1 cellular context compared by ENCODE assay signal in the genomic region with DNA sequence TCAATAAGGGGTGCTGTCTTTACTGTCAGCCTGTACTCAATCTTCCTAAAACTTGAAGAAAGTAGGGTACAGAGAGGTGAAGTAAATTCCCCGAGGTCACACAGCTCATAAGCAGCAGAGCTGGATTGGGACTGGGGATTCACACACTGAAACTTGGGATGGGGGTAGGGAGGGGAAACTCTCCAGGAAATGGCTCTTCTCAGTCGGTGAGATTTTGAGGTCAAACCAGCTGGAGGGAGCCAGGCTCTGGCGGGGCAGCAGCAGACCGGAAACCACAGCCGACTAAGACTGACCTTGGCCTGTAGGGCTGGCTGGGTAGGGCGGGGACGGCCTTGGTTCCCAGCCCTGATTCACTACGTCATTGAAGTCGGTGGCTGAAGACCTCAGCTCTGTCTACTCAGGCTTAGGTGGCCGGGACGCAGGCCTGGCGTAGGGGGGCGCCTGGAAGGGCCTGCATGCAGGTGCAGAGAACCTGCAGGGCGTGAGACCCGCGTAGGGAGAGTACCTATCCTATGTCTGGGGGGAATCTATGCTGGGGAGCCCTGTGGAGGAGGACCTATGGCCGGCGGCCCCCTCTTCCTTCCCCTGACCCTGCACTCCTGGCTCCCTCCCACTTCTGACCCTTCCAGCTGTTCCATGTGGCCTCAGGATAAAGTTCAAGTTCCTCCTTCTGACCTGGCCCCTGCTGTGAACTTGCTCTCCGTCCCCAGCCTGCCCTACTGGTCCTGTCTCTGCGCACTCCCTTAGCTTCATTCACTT.
TF ChIP-seq lines count a peak whose summit lies in the region.

No MANE protein-coding gene starts in this region.

TF ChIP-seq in K562, 482 proteins besides CTCF, POLR2A, EP300 and RAD21 (continued from another document and continues in another):
- TF ChIP-seq, protein P1, sequence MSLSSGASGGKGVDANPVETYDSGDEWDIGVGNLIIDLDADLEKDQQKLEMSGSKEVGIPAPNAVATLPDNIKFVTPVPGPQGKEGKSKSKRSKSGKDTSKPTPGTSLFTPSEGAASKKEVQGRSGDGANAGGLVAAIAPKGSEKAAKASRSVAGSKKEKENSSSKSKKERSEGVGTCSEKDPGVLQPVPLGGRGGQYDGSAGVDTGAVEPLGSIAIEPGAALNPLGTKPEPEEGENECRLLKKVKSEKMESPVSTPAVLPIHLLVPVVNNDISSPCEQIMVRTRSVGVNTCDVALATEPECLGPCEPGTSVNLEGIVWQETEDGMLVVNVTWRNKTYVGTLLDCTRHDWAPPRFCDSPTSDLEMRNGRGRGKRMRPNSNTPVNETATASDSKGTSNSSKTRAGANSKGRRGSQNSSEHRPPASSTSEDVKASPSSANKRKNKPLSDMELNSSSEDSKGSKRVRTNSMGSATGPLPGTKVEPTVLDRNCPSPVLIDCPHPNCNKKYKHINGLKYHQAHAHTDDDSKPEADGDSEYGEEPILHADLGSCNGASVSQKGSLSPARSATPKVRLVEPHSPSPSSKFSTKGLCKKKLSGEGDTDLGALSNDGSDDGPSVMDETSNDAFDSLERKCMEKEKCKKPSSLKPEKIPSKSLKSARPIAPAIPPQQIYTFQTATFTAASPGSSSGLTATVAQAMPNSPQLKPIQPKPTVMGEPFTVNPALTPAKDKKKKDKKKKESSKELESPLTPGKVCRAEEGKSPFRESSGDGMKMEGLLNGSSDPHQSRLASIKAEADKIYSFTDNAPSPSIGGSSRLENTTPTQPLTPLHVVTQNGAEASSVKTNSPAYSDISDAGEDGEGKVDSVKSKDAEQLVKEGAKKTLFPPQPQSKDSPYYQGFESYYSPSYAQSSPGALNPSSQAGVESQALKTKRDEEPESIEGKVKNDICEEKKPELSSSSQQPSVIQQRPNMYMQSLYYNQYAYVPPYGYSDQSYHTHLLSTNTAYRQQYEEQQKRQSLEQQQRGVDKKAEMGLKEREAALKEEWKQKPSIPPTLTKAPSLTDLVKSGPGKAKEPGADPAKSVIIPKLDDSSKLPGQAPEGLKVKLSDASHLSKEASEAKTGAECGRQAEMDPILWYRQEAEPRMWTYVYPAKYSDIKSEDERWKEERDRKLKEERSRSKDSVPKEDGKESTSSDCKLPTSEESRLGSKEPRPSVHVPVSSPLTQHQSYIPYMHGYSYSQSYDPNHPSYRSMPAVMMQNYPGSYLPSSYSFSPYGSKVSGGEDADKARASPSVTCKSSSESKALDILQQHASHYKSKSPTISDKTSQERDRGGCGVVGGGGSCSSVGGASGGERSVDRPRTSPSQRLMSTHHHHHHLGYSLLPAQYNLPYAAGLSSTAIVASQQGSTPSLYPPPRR (CRISPR knock-in tag; IDR thresholded peaks at IDR 0.05; ENCODE audit: borderline replicate concordance): no peak
- TF ChIP-seq, protein P2, sequence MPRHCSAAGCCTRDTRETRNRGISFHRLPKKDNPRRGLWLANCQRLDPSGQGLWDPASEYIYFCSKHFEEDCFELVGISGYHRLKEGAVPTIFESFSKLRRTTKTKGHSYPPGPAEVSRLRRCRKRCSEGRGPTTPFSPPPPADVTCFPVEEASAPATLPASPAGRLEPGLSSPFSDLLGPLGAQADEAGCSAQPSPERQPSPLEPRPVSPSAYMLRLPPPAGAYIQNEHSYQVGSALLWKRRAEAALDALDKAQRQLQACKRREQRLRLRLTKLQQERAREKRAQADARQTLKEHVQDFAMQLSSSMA (CRISPR knock-in tag; IDR thresholded peaks at IDR 0.05): no peak
- TF ChIP-seq HNRNPK (IDR thresholded peaks at IDR 0.05; ENCODE audit: low read depth, low read length, poor library complexity, severe bottlenecking): no peak
- TF ChIP-seq BHLHE40 (IDR thresholded peaks at IDR 0.05; ENCODE audit: low read length): peak; percentile 48
- TF ChIP-seq, protein P3, sequence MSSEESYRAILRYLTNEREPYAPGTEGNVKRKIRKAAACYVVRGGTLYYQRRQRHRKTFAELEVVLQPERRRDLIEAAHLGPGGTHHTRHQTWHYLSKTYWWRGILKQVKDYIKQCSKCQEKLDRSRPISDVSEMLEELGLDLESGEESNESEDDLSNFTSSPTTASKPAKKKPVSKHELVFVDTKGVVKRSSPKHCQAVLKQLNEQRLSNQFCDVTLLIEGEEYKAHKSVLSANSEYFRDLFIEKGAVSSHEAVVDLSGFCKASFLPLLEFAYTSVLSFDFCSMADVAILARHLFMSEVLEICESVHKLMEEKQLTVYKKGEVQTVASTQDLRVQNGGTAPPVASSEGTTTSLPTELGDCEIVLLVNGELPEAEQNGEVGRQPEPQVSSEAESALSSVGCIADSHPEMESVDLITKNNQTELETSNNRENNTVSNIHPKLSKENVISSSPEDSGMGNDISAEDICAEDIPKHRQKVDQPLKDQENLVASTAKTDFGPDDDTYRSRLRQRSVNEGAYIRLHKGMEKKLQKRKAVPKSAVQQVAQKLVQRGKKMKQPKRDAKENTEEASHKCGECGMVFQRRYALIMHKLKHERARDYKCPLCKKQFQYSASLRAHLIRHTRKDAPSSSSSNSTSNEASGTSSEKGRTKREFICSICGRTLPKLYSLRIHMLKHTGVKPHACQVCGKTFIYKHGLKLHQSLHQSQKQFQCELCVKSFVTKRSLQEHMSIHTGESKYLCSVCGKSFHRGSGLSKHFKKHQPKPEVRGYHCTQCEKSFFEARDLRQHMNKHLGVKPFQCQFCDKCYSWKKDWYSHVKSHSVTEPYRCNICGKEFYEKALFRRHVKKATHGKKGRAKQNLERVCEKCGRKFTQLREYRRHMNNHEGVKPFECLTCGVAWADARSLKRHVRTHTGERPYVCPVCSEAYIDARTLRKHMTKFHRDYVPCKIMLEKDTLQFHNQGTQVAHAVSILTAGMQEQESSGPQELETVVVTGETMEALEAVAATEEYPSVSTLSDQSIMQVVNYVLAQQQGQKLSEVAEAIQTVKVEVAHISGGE (CRISPR knock-in tag; IDR thresholded peaks at IDR 0.05): 0 out of 6 replicates have a peak, but pooled peaks of 1 of the 3 experiments have one; percentile 20
- no peak for TF ChIP-seq ZNF561 (CRISPR knock-in tag; conservative IDR thresholded peaks at IDR 0.05)
- TF ChIP-seq MTA1 (IDR thresholded peaks at IDR 0.05; ENCODE audit: borderline replicate concordance): 0 out of 2 replicates have a peak, but pooled peaks have one; percentile 16
- no peak for TF ChIP-seq NFRKB (IDR thresholded peaks at IDR 0.05; ENCODE audit: low read depth)
- no peak for TF ChIP-seq MCM5 (IDR thresholded peaks at IDR 0.05; ENCODE audit: low read depth)
- TF ChIP-seq ZC3H8 (IDR thresholded peaks at IDR 0.05): no peak
- no peak for TF ChIP-seq GTF2A2 (tag; IDR thresholded peaks at IDR 0.05)
- TF ChIP-seq ESRRB (CRISPR knock-in tag; IDR thresholded peaks at IDR 0.05; ENCODE audit: borderline replicate concordance): no peak
- peak; percentile 96 for TF ChIP-seq ETV5 (CRISPR knock-in tag; IDR thresholded peaks at IDR 0.05; ENCODE audit: low read depth)
- TF ChIP-seq TCF7L2 (IDR thresholded peaks at IDR 0.05; ENCODE audit: low read depth, low read length): no peak
- TF ChIP-seq ZKSCAN1 (IDR thresholded peaks at IDR 0.05; ENCODE audit: low read depth, low read length): no peak
- no peak for TF ChIP-seq ZNF354B (CRISPR knock-in tag; IDR thresholded peaks at IDR 0.05)
- TF ChIP-seq KAT2B (IDR thresholded peaks at IDR 0.05; ENCODE audit: low read depth, low read length): no peak
- TF ChIP-seq FOXK1 (CRISPR knock-in tag; IDR thresholded peaks at IDR 0.05; ENCODE audit: borderline replicate concordance): no peak
- no peak for TF ChIP-seq TRIM24 (IDR thresholded peaks at IDR 0.05)
- TF ChIP-seq, protein P4, sequence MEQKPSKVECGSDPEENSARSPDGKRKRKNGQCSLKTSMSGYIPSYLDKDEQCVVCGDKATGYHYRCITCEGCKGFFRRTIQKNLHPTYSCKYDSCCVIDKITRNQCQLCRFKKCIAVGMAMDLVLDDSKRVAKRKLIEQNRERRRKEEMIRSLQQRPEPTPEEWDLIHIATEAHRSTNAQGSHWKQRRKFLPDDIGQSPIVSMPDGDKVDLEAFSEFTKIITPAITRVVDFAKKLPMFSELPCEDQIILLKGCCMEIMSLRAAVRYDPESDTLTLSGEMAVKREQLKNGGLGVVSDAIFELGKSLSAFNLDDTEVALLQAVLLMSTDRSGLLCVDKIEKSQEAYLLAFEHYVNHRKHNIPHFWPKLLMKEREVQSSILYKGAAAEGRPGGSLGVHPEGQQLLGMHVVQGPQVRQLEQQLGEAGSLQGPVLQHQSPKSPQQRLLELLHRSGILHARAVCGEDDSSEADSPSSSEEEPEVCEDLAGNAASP (IDR thresholded peaks at IDR 0.05): no peak
- TF ChIP-seq SIN3A (IDR thresholded peaks at IDR 0.05; ENCODE audit: borderline replicate concordance in 2 of 2, control insufficient read depth in 1 of 2, low read depth in 2 of 2, low read length in 2 of 2): no peak
- no peak for TF ChIP-seq NCOA4 (IDR thresholded peaks at IDR 0.05; ENCODE audit: partially characterized antibody)
- TF ChIP-seq OTX1 (CRISPR knock-in tag; IDR thresholded peaks at IDR 0.05): no peak
- no peak for TF ChIP-seq BRCA1 (IDR thresholded peaks at IDR 0.05)
- no peak for TF ChIP-seq BRCA1 (CRISPR knock-in tag; IDR thresholded peaks at IDR 0.05)
- TF ChIP-seq, protein P5, sequence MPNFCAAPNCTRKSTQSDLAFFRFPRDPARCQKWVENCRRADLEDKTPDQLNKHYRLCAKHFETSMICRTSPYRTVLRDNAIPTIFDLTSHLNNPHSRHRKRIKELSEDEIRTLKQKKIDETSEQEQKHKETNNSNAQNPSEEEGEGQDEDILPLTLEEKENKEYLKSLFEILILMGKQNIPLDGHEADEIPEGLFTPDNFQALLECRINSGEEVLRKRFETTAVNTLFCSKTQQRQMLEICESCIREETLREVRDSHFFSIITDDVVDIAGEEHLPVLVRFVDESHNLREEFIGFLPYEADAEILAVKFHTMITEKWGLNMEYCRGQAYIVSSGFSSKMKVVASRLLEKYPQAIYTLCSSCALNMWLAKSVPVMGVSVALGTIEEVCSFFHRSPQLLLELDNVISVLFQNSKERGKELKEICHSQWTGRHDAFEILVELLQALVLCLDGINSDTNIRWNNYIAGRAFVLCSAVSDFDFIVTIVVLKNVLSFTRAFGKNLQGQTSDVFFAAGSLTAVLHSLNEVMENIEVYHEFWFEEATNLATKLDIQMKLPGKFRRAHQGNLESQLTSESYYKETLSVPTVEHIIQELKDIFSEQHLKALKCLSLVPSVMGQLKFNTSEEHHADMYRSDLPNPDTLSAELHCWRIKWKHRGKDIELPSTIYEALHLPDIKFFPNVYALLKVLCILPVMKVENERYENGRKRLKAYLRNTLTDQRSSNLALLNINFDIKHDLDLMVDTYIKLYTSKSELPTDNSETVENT (CRISPR knock-in tag; IDR thresholded peaks at IDR 0.05): no peak
- TF ChIP-seq ARID1B (IDR thresholded peaks at IDR 0.05): 0 out of 2 replicates have a peak, but pooled peaks have one; percentile 16
- no peak for TF ChIP-seq ZNF124 (CRISPR knock-in tag; IDR thresholded peaks at IDR 0.05)
- no peak for TF ChIP-seq XRCC3 (IDR thresholded peaks at IDR 0.05)
- TF ChIP-seq SMARCC2 (IDR thresholded peaks at IDR 0.05; ENCODE audit: low read depth): no peak
- no peak for TF ChIP-seq MEIS2 (IDR thresholded peaks at IDR 0.05; ENCODE audit: partially characterized antibody)
- no peak for TF ChIP-seq ASH1L (IDR thresholded peaks at IDR 0.05; ENCODE audit: borderline replicate concordance, low read depth, partially characterized antibody)
- TF ChIP-seq ZNF263 (CRISPR knock-in tag; IDR thresholded peaks at IDR 0.05; ENCODE audit: borderline replicate concordance): no peak
- TF ChIP-seq, protein P6, sequence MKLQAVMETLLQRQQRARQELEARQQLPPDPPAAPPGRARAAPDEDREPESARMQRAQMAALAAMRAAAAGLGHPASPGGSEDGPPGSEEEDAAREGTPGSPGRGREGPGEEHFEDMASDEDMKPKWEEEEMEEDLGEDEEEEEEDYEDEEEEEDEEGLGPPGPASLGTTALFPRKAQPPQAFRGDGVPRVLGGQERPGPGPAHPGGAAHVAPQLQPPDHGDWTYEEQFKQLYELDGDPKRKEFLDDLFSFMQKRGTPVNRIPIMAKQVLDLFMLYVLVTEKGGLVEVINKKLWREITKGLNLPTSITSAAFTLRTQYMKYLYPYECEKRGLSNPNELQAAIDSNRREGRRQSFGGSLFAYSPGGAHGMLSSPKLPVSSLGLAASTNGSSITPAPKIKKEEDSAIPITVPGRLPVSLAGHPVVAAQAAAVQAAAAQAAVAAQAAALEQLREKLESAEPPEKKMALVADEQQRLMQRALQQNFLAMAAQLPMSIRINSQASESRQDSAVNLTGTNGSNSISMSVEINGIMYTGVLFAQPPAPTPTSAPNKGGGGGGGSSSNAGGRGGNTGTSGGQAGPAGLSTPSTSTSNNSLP (IDR thresholded peaks at IDR 0.05; ENCODE audit: borderline replicate concordance, low read depth, low read length): no peak
- no peak for TF ChIP-seq FOSL1 (tag; conservative IDR thresholded peaks at IDR 0.05)
- TF ChIP-seq, protein P7, sequence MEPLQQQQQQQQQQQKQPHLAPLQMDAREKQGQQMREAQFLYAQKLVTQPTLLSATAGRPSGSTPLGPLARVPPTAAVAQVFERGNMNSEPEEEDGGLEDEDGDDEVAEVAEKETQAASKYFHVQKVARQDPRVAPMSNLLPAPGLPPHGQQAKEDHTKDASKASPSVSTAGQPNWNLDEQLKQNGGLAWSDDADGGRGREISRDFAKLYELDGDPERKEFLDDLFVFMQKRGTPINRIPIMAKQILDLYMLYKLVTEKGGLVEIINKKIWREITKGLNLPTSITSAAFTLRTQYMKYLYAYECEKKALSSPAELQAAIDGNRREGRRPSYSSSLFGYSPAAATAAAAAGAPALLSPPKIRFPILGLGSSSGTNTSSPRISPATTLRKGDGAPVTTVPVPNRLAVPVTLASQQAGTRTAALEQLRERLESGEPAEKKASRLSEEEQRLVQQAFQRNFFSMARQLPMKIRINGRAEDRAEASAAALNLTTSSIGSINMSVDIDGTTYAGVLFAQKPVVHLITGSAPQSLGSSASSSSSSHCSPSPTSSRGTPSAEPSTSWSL (CRISPR knock-in tag; IDR thresholded peaks at IDR 0.05; ENCODE audit: borderline replicate concordance): no peak
- TF ChIP-seq E2F3 (CRISPR knock-in tag; IDR thresholded peaks at IDR 0.05): no peak
- no peak for TF ChIP-seq TBP (optimal IDR thresholded peaks at IDR 0.05; ENCODE audit: low read depth, low read length)
- no peak for TF ChIP-seq ZNF224 (CRISPR knock-in tag; IDR thresholded peaks at IDR 0.05)
- TF ChIP-seq ZNF282 (CRISPR knock-in tag; IDR thresholded peaks at IDR 0.05): no peak
- TF ChIP-seq GABPA (tag; conservative IDR thresholded peaks at IDR 0.05; ENCODE audit: low read depth): peak; percentile 85
- TF ChIP-seq, protein P8, sequence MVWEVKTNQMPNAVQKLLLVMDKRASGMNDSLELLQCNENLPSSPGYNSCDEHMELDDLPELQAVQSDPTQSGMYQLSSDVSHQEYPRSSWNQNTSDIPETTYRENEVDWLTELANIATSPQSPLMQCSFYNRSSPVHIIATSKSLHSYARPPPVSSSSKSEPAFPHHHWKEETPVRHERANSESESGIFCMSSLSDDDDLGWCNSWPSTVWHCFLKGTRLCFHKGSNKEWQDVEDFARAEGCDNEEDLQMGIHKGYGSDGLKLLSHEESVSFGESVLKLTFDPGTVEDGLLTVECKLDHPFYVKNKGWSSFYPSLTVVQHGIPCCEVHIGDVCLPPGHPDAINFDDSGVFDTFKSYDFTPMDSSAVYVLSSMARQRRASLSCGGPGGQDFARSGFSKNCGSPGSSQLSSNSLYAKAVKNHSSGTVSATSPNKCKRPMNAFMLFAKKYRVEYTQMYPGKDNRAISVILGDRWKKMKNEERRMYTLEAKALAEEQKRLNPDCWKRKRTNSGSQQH (CRISPR knock-in tag; IDR thresholded peaks at IDR 0.05): no peak
- TF ChIP-seq ATF1 (CRISPR knock-in tag; IDR thresholded peaks at IDR 0.05): no peak
- peak; percentile 86 for TF ChIP-seq ATF1 (tag; IDR thresholded peaks at IDR 0.05)
- peak; percentile 54; the same call in 1 of the 2 replicates for TF ChIP-seq LEF1 (IDR thresholded peaks at IDR 0.05)
- no peak; the same call in 1 of the 2 replicates for TF ChIP-seq ZNF766 (CRISPR knock-in tag; conservative IDR thresholded peaks at IDR 0.05)
- no peak for TF ChIP-seq KLF1 (tag; IDR thresholded peaks at IDR 0.05)
- no peak for TF ChIP-seq HSF4 (CRISPR knock-in tag; IDR thresholded peaks at IDR 0.05; ENCODE audit: borderline replicate concordance)
